ENCODE assay signal across 8 cellular contexts in the genomic region with DNA sequence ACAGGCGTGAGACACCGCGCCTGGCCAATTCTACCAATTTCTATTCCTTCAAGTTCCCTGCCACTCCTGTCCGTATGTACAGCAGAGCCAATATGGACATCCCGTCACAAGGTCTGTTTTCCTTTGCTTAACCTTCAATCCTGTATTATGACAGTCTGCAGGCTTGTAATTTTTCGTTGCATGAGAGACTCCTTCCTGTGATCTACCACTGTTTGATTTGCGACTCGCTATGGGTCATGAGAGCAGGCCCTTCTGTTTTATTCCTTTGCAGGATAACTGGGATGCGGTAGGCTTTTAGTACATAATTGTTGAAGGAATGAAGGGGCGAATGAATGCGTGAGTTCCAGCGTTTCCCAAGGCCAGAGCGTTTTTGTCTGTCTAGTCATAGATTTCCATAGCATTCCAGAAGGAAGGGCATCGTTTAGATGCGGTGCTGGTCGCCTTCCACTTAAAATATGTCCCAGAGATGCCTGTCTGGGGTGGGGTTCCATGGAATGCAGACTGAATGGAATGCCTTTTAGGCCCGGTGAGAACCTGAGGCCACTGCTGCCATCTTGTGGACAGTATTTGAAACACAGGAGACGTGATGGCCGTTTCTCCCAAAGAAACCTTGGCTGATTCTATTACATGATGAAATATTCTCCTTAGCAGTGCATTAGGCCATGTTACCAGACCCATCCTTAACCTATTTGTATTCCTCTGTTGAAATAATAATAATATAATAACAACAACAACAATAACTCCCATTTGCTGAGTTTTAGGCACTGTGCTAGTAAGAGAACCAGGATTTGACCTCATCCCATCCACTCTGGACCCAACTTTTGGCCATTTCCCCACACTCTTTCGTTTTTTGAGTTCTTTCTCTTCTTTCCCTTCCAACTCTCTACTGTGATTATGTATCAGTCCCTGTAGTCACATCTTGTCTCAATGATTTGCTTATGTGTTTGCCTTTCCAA.
DNase-seq lines count a peak whose midpoint lies in the region; ATAC-seq and TF ChIP-seq lines count a peak whose summit lies in the region.

No MANE protein-coding gene starts in this region.

- H3K36me3 ChIP-seq in fibroblast of lung (ENCODE audit: control insufficient read depth, insufficient read depth, low read length) = no peaks in the 10 kb centered on the region
- H3K36me3 ChIP-seq in neural cell (ENCODE audit: insufficient read depth, low read length) = no peaks in the 10 kb centered on the region
- no peaks in the 10 kb centered on the region for H3K36me3 ChIP-seq in testis (ENCODE audit: low read depth, missing control alignments)

- H3K9me2 ChIP-seq in neural cell (ENCODE audit: insufficient read depth, low read length) = no peaks in the 10 kb centered on the region

- TF ChIP-seq CTCF in GM20000 (IDR thresholded peaks at IDR 0.05; ENCODE audit: extremely low read depth, missing control alignments) (peak; percentile 60), fibroblast of lung (conservative IDR thresholded peaks at IDR 0.05 in 1 of 2, IDR thresholded peaks at IDR 0.05 in 1 of 2; ENCODE audit: low read depth in 1 of 2, low read length in 2 of 2) (peak; percentile 75 to 82), neural cell (IDR thresholded peaks at IDR 0.05; ENCODE audit: poor library complexity, severe bottlenecking) (peak; percentile 85), testis (IDR thresholded peaks at IDR 0.05) (peak; percentile 71 to 85 (median 79))

- no peak overlapping the region for H3K4me2 ChIP-seq in fibroblast of lung (ENCODE audit: extremely low read depth, insufficient read depth, low read length)
- H3K4me2 ChIP-seq in neural cell (ENCODE audit: low read length) = no peak overlapping the region

- H4K20me1 ChIP-seq in fibroblast of lung (ENCODE audit: control insufficient read depth, extremely low read depth, insufficient read depth, low read length) (no peaks in the 10 kb centered on the region), neural cell (ENCODE audit: insufficient read depth) (no peaks in the 10 kb centered on the region)

- H3K27me3 ChIP-seq in fibroblast of lung (ENCODE audit: control insufficient read depth, insufficient read depth, low read length) (no peaks in the 10 kb centered on the region), neural cell (ENCODE audit: insufficient read depth, low read depth, low read length) (peaks cover 24% of the 10 kb centered on the region), testis (no peaks in the 10 kb centered on the region)

- H3K79me2 ChIP-seq in fibroblast of lung (ENCODE audit: control insufficient read depth, insufficient read depth, low read length) = no peaks in the 10 kb centered on the region
- H3K79me2 ChIP-seq in neural cell (replicated peaks; ENCODE audit: insufficient read depth, low read length) = no peaks in the 10 kb centered on the region

- no peak for TF ChIP-seq POLR2A in testis (IDR thresholded peaks at IDR 0.05)

- H3K4me1 ChIP-seq in fibroblast of lung (ENCODE audit: control insufficient read depth, extremely low read depth, insufficient read depth, low read length) (no peaks in the 10 kb centered on the region), testis (no peaks in the 10 kb centered on the region)

- intact Hi-C loops in testis (cut with DNase I; ENCODE audit: low total_unique reads) = no loop called here

- TF ChIP-seq RAD21 in neural cell (conservative IDR thresholded peaks at IDR 0.05) = peak; percentile 86

- H3K9me3 ChIP-seq in fibroblast of lung (ENCODE audit: control insufficient read depth, insufficient read depth, low read depth, low read length) (no peaks in the 10 kb centered on the region), neural cell (ENCODE audit: low read length) (no peaks in the 10 kb centered on the region), testis (no peaks in the 10 kb centered on the region)

- H2AFZ ChIP-seq in fibroblast of lung (ENCODE audit: low read length) (peak overlapping the region; percentile 29), neural cell (ENCODE audit: low read depth, low read length) (no peak overlapping the region)

- no peak for TF ChIP-seq EP300 in neural cell (conservative IDR thresholded peaks at IDR 0.05; ENCODE audit: poor library complexity, severe bottlenecking)

- DNase-seq in Ammon's horn (ENCODE audit: low spot score) (peak; percentile 78), GM20000 (ENCODE audit: low spot score) (peak; percentile 63), NOMO-1 (lab: John Stamatoyannopoulos, UW; ENCODE audit: unreplicated experiment in 2 of 2) (peak; percentile 20), activated T-cell treated with anti-CD3 and anti-CD28 coated beads for 48 hours (ENCODE audit: low read depth) (peak; percentile 21), fibroblast of lung (ENCODE audit: low read depth in 2 of 2) (peak; percentile 71 to 96), testis (peak; percentile 84)

- ATAC-seq in HG03045 (IDR thresholded peaks at IDR 0.05; ENCODE audit: unreplicated experiment) = no peak

- 43 to 46% methylated on average over 20 of the region's 20 CpGs for WGBS in testis, 2 donors

- H3K27ac ChIP-seq in fibroblast of lung (ENCODE audit: insufficient read depth, low read length) (no peak overlapping the region), neural cell (ENCODE audit: low read length) (no peak overlapping the region), testis (no peak overlapping the region)

- no peak overlapping the region for H3K9ac ChIP-seq in fibroblast of lung (ENCODE audit: insufficient read depth, low read length)
- no peak overlapping the region for H3K9ac ChIP-seq in neural cell (ENCODE audit: low read length)

- no peaks in the 10 kb centered on the region for H3F3A ChIP-seq in neural cell (ENCODE audit: insufficient read depth, low read length, poor library complexity, severe bottlenecking)

- H3K4me3 ChIP-seq in fibroblast of lung (replicated peaks in 1 of 4; ENCODE audit: control extremely low read depth in 1 of 4, insufficient read depth in 1 of 4, low read depth in 3 of 4, low read length in 4 of 4) (no peak overlapping the region), neural cell (ENCODE audit: low read length) (no peak overlapping the region), testis (no peak overlapping the region)

TF ChIP-seq in neural cell, 6 proteins besides CTCF, POLR2A, EP300 and RAD21:
- TF ChIP-seq SMC3 (conservative IDR thresholded peaks at IDR 0.05; ENCODE audit: poor library complexity) (peak; percentile 90), POLR2AphosphoS5 (IDR thresholded peaks at IDR 0.05) (no peak)
TF ChIP-seq in neural cell: peak in this region for 1.

Comparison
In these comparisons a context has a peak if more than half of its experiments do, and no peak if none do; other contexts are left out.
1. DNase-seq: peak in every context shown above with its lines; median percentile 84 in testis; 84 in fibroblast of lung; 78 in Ammon's horn; 63 in GM20000; 21 in activated T-cell treated with anti-CD3 and anti-CD28 coated beads for 48 hours; 20 in NOMO-1.